In the genomic region with DNA sequence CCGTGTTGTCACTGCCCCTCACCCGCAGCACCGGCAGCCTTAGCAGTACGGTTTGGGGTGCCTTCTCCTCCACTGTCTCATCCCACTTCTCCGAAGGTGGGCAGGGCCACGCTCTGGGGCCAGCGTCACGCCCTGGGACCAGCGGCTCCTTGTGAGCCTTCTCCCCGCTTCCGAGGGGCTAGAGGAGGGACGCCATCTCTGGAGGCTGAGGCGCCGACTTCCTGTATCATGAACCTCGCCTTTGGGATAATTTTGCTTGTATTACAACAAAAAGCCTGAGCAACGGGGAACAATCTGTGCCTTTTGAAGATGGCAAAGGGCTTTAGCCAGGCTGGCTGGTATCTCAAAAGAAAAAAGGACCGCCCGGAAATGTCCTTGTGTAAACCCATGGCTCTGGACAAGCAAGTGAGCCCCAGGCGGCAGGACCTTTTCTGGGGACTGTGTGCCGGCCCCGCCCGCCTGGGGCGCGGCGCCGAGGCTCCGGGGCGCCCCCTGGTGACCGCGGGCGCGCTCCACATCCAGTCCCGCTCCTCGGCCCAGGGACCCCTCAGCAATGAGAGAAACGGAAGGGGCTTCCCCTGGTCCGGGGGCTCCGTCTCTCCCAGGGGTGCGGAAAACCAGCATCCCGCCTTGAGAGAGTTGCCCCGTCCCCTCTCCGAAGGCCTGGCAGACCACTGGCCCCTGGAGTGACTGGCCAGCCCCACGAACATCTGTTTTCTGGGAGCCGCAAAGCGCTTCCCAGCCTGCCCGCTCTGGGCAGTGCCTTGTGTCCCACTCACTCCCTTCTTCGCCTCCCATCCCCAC, we compare ENCODE assay signal across 8 cellular contexts. TPM values are rescaled to one million over a fixed set of nuclear protein-coding genes. Genes with fewer than 3 reads are reported as not detected.
DNase-seq lines count a peak whose midpoint lies in the region; ATAC-seq and TF ChIP-seq lines count a peak whose summit lies in the region.

No MANE protein-coding gene starts in this region.

- H3K36me3 Mint-ChIP-seq in activated naive CD8-positive, alpha-beta T cell treated with anti-CD3 and anti-CD28 coated beads, Interleukin-2, amount 50 U/mL, for 24 hours (ENCODE audit: low read depth), result no peaks in the 10 kb centered on the region

- peaks cover 35 to 87% (median 70%) of the 10 kb centered on the region in 9 donors for H3K4me1 ChIP-seq in heart right ventricle
- H3K4me1 ChIP-seq in aorta (ENCODE audit: control insufficient read depth in 1 of 2, insufficient read depth in 2 of 2, low read length in 2 of 2), result peaks cover 0 to 3% of the 10 kb centered on the region in 2 donors

- H3K27ac Mint-ChIP-seq in activated naive CD8-positive, alpha-beta T cell treated with anti-CD3 and anti-CD28 coated beads, Interleukin-2, amount 50 U/mL, for 24 hours, result no peak overlapping the region

- H3K9me3 ChIP-seq in heart right ventricle (no peaks in the 10 kb centered on the region), aorta (ENCODE audit: control insufficient read depth, low read length) (no peaks in the 10 kb centered on the region)

- H3K9me3 Mint-ChIP-seq in activated naive CD8-positive, alpha-beta T cell treated with anti-CD3 and anti-CD28 coated beads, Interleukin-2, amount 50 U/mL, for 24 hours, result no peaks in the 10 kb centered on the region

- no peaks in the 10 kb centered on the region for H3K27me3 Mint-ChIP-seq in activated naive CD8-positive, alpha-beta T cell treated with anti-CD3 and anti-CD28 coated beads, Interleukin-2, amount 50 U/mL, for 24 hours

- H3K4me3 ChIP-seq in heart right ventricle (peak overlapping the region in 8 of 10 donors; percentile 16 to 87 (median 74)), aorta (ENCODE audit: low read length in 2 of 2) (peak overlapping the region in 1 of 2 donors; percentile 42)

- H3K4me1 Mint-ChIP-seq in activated naive CD8-positive, alpha-beta T cell treated with anti-CD3 and anti-CD28 coated beads, Interleukin-2, amount 50 U/mL, for 24 hours, result peaks cover 27% of the 10 kb centered on the region

- DNase-seq in D341Med (ENCODE audit: low spot score) (peak; percentile 95), SKM-1 treated with dmso at 0.1 percent for 144 hours (lab: John Stamatoyannopoulos, UW; ENCODE audit: unreplicated experiment) (peak; percentile 25), heart right ventricle (peak; percentile 69 to 76), posterior cingulate gyrus (peak in 8 of 10 donors; percentile 53 to 96 (median 66)), aorta (peak; percentile 81 to 90)
- DNase-seq in activated naive CD8-positive, alpha-beta T cell treated with anti-CD3 and anti-CD28 coated beads, Interleukin-2, amount 50 U/mL, for 24 hours, result peak; percentile 76

- peak overlapping the region; percentile 42 to 97 (median 91) for H3K27ac ChIP-seq in heart right ventricle
- peak overlapping the region in 1 of 2 donors; percentile 95 for H3K27ac ChIP-seq in aorta (ENCODE audit: low read depth in 1 of 2, low read length in 2 of 2)

- peak overlapping the region; percentile 61 for H3K4me3 Mint-ChIP-seq in activated naive CD8-positive, alpha-beta T cell treated with anti-CD3 and anti-CD28 coated beads, Interleukin-2, amount 50 U/mL, for 24 hours

- H3K36me3 ChIP-seq in heart right ventricle, result peaks cover 0 to 64% (median 21%) of the 10 kb centered on the region in 9 donors
- peaks cover 0 to 4% of the 10 kb centered on the region in 2 donors for H3K36me3 ChIP-seq in aorta (ENCODE audit: control insufficient read depth in 1 of 2, insufficient read depth in 2 of 2, low read length in 1 of 2)

- H3K27me3 ChIP-seq in heart right ventricle, result no peaks in the 10 kb centered on the region
- H3K27me3 ChIP-seq in aorta (ENCODE audit: control insufficient read depth in 1 of 2, insufficient read depth in 2 of 2, low read length in 1 of 2), result no peaks in the 10 kb centered on the region

- intact Hi-C loops in heart right ventricle (cut with DNase I), result loop anchor here (1.0 to 10.0 kb wide), 7 partner anchors 14 to 100 kb away; no protein-coding TSS in a partner anchor
- intact Hi-C loops in posterior cingulate gyrus (cut with DNase I), result loop anchor here (1.0 to 10.0 kb wide), 3 partner anchors 43 to 590 kb away; a partner anchor contains a TSS
- intact Hi-C loops in aorta (cut with DNase I), result loop anchor here (1.0 to 10.0 kb wide), 3 partner anchors 42 to 100 kb away; no protein-coding TSS in a partner anchor

- ATAC-seq in GM19452 (IDR thresholded peaks at IDR 0.05; ENCODE audit: unreplicated experiment) (peak; percentile 77), HG03521 (IDR thresholded peaks at IDR 0.05; ENCODE audit: unreplicated experiment) (peak; percentile 84), heart right ventricle (peak; percentile 65 to 80 (median 76)), aorta (ENCODE audit: low FRiP score) (peak; percentile 75)
- peak; percentile 90 for ATAC-seq in activated naive CD8-positive, alpha-beta T cell treated with anti-CD3 and anti-CD28 coated beads, Interleukin-2, amount 50 U/mL, for 24 hours

- TF ChIP-seq CTCF in heart right ventricle (IDR thresholded peaks at IDR 0.05), result peak; percentile 95 to 100 (median 98)

- 8 to 10% methylated on average over 46 of the region's 46 CpGs for WGBS in heart right ventricle, 2 donors
- WGBS in aorta, 2 donors, result 2 to 3% methylated on average over 44 to 46 of the region's 46 CpGs

RNA-seq across cellular contexts. Expression of a gene that starts 3.8 kb away (rescaled TPM):
- total RNA-seq in heart right ventricle (100 to 1,000 TPM in 1 of 10 donors, 10 to 100 TPM in 9; 10.0 to 172 (median 23.8) TPM), aorta (100 to 1,000 TPM in 1 of 2 donors, 10 to 100 TPM in 1; 84.2 to 254 TPM)
- polyA plus RNA-seq in heart right ventricle (10 to 100 TPM; 27.6 to 40.3 TPM), aorta (100 to 1,000 TPM in 1 of 2 donors, 10 to 100 TPM in 1; 55.2 to 492 TPM)

RNA-seq across cellular contexts. Expression of a gene that starts 15.2 kb away (rescaled TPM):
- 100 to 1,000 TPM in 2 of 10 donors, 10 to 100 TPM in 8; 73.3 to 120 (median 79.9) TPM for total RNA-seq in heart right ventricle
- 10 to 100 TPM; 41.2 to 89.4 TPM for polyA plus RNA-seq in heart right ventricle
- total RNA-seq in aorta, result 10 to 100 TPM; 26.7 to 82.1 TPM
- 10 to 100 TPM; 13.5 to 32.0 TPM for polyA plus RNA-seq in aorta

RNA-seq across cellular contexts. Expression of a gene that starts 25.9 kb away (rescaled TPM):
- total RNA-seq in heart right ventricle (10 to 100 TPM; 11.0 to 17.2 (median 15.4) TPM), aorta (10 to 100 TPM; 19.6 to 20.9 TPM)
- polyA plus RNA-seq in heart right ventricle (10 to 100 TPM; 16.2 to 16.3 TPM), aorta (10 to 100 TPM; 12.4 to 20.3 TPM)

Comparison
In these comparisons a context has a peak if more than half of its experiments do, and no peak if none do; other contexts are left out.
1. DNase-seq: peak in every context shown above with its lines; median percentile 95 in D341Med; 86 in aorta; 76 in activated naive CD8-positive, alpha-beta T cell treated with anti-CD3 and anti-CD28 coated beads, Interleukin-2, amount 50 U/mL, for 24 hours; 72 in heart right ventricle; 66 in posterior cingulate gyrus; 25 in SKM-1 treated with dmso at 0.1 percent for 144 hours.